In genomic region chr12:111827916-111828315, GRCh38 we compare ENCODE assay signal across 25 cellular contexts.
"Had no signal": no experiment of that assay in that cellular context is flagged by ENCODE, and none has a peak within 500 bp of the region (broad histone marks: within the 10 kb centered on the region; RNA-seq: fewer than 3 reads in every experiment).

No MANE protein-coding gene starts in this region.

- H3K27me3 ChIP-seq: heart right ventricle, hepatocyte, ovary, right atrium auricular region, stomach, testis, thyroid gland, transverse colon, upper lobe of right lung had no signal

- FAIRE-seq: urothelium cell line had no signal

- H3K79me2 ChIP-seq: hepatocyte had no signal

- H3K4me3 ChIP-seq: heart right ventricle, hepatocyte, lower lobe of right lung, ovary, right atrium auricular region, skin epidermis, stomach, testis, thyroid gland, transverse colon, upper lobe of right lung had no signal

- H2AFZ ChIP-seq: hepatocyte had no signal

- ATAC-seq: left lobe of liver; lower lobe of right lung; naive thymus-derived CD4-positive, alpha-beta T cell; natural killer cell treated with Interleukin-12 subunit alpha and Interleukin-12 subunit beta and Interleukin-15 and Interleukin-18, amount 100 ng/mL, for 72 hours; sciatic nerve; stimulated activated naive B cell treated with anti-CD40 and anti-IgM and Interleukin-4, amounts not matched to agents 10 μg/mL and 1 μg/mL and 100 μg/mL, for 72 hours; stimulated activated naive CD8-positive, alpha-beta T cell treated with anti-CD3 and anti-CD28 coated beads, Interleukin-15, Interleukin-2, amounts not matched to agents 100 U/mL and 50 U/mL, for 24 hours; upper lobe of right lung had no signal

- H3K36me3 ChIP-seq: heart right ventricle, lower lobe of right lung, ovary, right atrium auricular region, stomach, thyroid gland, transverse colon, upper lobe of right lung had no signal

- DNase-seq: heart right ventricle; islet precursor cell; lower lobe of right lung; mammary epithelial cell; mesenchymal stem cell; naive thymus-derived CD4-positive, alpha-beta T cell; ovary; stimulated activated CD4-positive, alpha-beta T cell treated with anti-CD3 and anti-CD28 coated beads, Interleukin-12 subunit alpha, Interleukin-12 subunit beta, amount 100 ng/mL, for 4 hours; stimulated activated CD4-positive, alpha-beta T cell treated with anti-CD3 and anti-CD28 coated beads, Interleukin-15, amount 100 ng/mL, for 24 hours; stimulated activated CD4-positive, alpha-beta T cell treated with anti-CD3 and anti-CD28 coated beads, Interleukin-2, amount 100 ng/mL, for 24 hours; stimulated activated CD4-positive, alpha-beta T cell treated with anti-CD3 and anti-CD28 coated beads, Interleukin-4, amount 100 ng/mL, for 1 hour; stimulated activated naive B cell treated with anti-CD40 and anti-IgM and Interleukin-4, amounts not matched to agents 10 μg/mL and 1 μg/mL and 100 μg/mL, for 72 hours; stimulated activated naive CD8-positive, alpha-beta T cell treated with anti-CD3 and anti-CD28 coated beads, Interleukin-15, Interleukin-2, amounts not matched to agents 100 U/mL and 50 U/mL, for 24 hours; stomach; testis; thyroid gland; transverse colon; upper lobe of right lung had no signal

- H3K4me1 ChIP-seq: right atrium auricular region, testis, thyroid gland, upper lobe of right lung had no signal

- H3K4me2 ChIP-seq: hepatocyte had no signal

- H3K27ac ChIP-seq: heart right ventricle, hepatocyte, lower lobe of right lung, ovary, right atrium auricular region, skin epidermis, stomach, testis, thyroid gland, upper lobe of right lung had no signal

- H3K9me3 ChIP-seq: heart right ventricle, lower lobe of right lung, ovary, right atrium auricular region, stomach, testis, thyroid gland, transverse colon, upper lobe of right lung had no signal
